Comparison of ENCODE assay signal across 6 cellular contexts in genomic region chr19:10643968-10644290, GRCh38. TPM values are rescaled to one million over a fixed set of nuclear protein-coding genes. Genes with fewer than 3 reads are reported as not detected.
DNase-seq lines count a peak whose midpoint lies in the region; ATAC-seq and TF ChIP-seq lines count a peak whose summit lies in the region.

No MANE protein-coding gene starts in this region.

- H3K4me1 ChIP-seq in CD8-positive, alpha-beta T cell (ENCODE audit: insufficient read depth, low read length): peaks cover 39% of the 10 kb centered on the region

- H3K27ac Mint-ChIP-seq in CD8-positive, alpha-beta T cell: peak overlapping the region; percentile 92
- peak overlapping the region; percentile 89 for H3K27ac Mint-ChIP-seq in activated CD8-positive, alpha-beta T cell treated with anti-CD3 and anti-CD28 coated beads, Interleukin-2, amount 10 ng/mL, durations not matched to agents 7 days and 5 days
- H3K27ac Mint-ChIP-seq in naive B cell (peak overlapping the region in 4 of 6 donors; percentile 60 to 90 (median 76)), CD14-positive monocyte (no peak overlapping the region)

- H3K9me3 Mint-ChIP-seq in CD8-positive, alpha-beta T cell: no peaks in the 10 kb centered on the region
- no peaks in the 10 kb centered on the region for H3K9me3 Mint-ChIP-seq in activated CD8-positive, alpha-beta T cell treated with anti-CD3 and anti-CD28 coated beads, Interleukin-2, amount 10 ng/mL, durations not matched to agents 7 days and 5 days (ENCODE audit: insufficient read depth)
- H3K9me3 Mint-ChIP-seq in naive B cell (no peaks in the 10 kb centered on the region), CD14-positive monocyte (peaks cover 0 to 5% (median 0%) of the 10 kb centered on the region in 7 donors)

- DNase-seq in CD8-positive, alpha-beta T cell: no peak
- DNase-seq in activated CD8-positive, alpha-beta T cell treated with anti-CD3 and anti-CD28 coated beads, Interleukin-2, amount 10 ng/mL, durations not matched to agents 7 days and 5 days: no peak
- DNase-seq in naive B cell: no peak
- no peak for DNase-seq in CD14-positive monocyte (ENCODE audit: low spot score)
- no peak for DNase-seq in islet precursor cell
- DNase-seq in activated T-cell treated with anti-CD3 and anti-CD28 coated beads for 4 hours: no peak

- H3K36me3 ChIP-seq in CD8-positive, alpha-beta T cell (ENCODE audit: insufficient read depth, low read length): peaks cover 19% of the 10 kb centered on the region

- H3K4me3 Mint-ChIP-seq in CD8-positive, alpha-beta T cell: peak overlapping the region; percentile 22
- no peak overlapping the region for H3K4me3 Mint-ChIP-seq in activated CD8-positive, alpha-beta T cell treated with anti-CD3 and anti-CD28 coated beads, Interleukin-2, amount 10 ng/mL, durations not matched to agents 7 days and 5 days
- H3K4me3 Mint-ChIP-seq in naive B cell: peak overlapping the region in 1 of 8 donors; percentile 39
- no peak overlapping the region for H3K4me3 Mint-ChIP-seq in CD14-positive monocyte

- POLR2A ChIA-PET in CD8-positive, alpha-beta T cell (lab: Charles Lee): interaction anchor here (0.6 to 5.3 kb wide), 13 partner anchors 9 to 138 kb away, joined by 3 to 63 read pairs (median 4); partner anchors contain the start of gene QTRT1
- POLR2A ChIA-PET in activated CD8-positive, alpha-beta T cell treated with anti-CD3 and anti-CD28 coated beads, Interleukin-2, amount 10 ng/mL, durations not matched to agents 7 days and 5 days (lab: Charles Lee): interaction anchor here (0.6 to 2.8 kb wide), 11 partner anchors 9 to 78 kb away, joined by 3 to 25 read pairs (median 4); partner anchors contain the start of genes KRI1 and QTRT1

- no peaks in the 10 kb centered on the region for H3K9me3 ChIP-seq in CD8-positive, alpha-beta T cell (ENCODE audit: low read length)

- no peaks in the 10 kb centered on the region for H3K27me3 Mint-ChIP-seq in CD8-positive, alpha-beta T cell (ENCODE audit: low read depth)
- H3K27me3 Mint-ChIP-seq in activated CD8-positive, alpha-beta T cell treated with anti-CD3 and anti-CD28 coated beads, Interleukin-2, amount 10 ng/mL, durations not matched to agents 7 days and 5 days (ENCODE audit: low read depth): no peaks in the 10 kb centered on the region
- H3K27me3 Mint-ChIP-seq in naive B cell: no peaks in the 10 kb centered on the region
- H3K27me3 Mint-ChIP-seq in CD14-positive monocyte (ENCODE audit: low read depth in 3 of 3): peaks cover 16 to 25% (median 19%) of the 10 kb centered on the region in 3 donors

- H3K27me3 ChIP-seq in CD8-positive, alpha-beta T cell (ENCODE audit: insufficient read depth, low read length): no peaks in the 10 kb centered on the region

- peaks cover 49% of the 10 kb centered on the region for H3K36me3 Mint-ChIP-seq in CD8-positive, alpha-beta T cell
- H3K36me3 Mint-ChIP-seq in activated CD8-positive, alpha-beta T cell treated with anti-CD3 and anti-CD28 coated beads, Interleukin-2, amount 10 ng/mL, durations not matched to agents 7 days and 5 days (ENCODE audit: low read depth): peaks cover 36% of the 10 kb centered on the region
- H3K36me3 Mint-ChIP-seq in naive B cell: peaks cover 0 to 13% of the 10 kb centered on the region in 2 donors
- peaks cover 39 to 47% of the 10 kb centered on the region in 2 donors for H3K36me3 Mint-ChIP-seq in CD14-positive monocyte

- CTCF ChIA-PET in CD8-positive, alpha-beta T cell (lab: Charles Lee): interaction anchor here (0.7 to 17.8 kb wide), 34 partner anchors 9 to 243 kb away, joined by 3 to 611 read pairs (median 5); partner anchors contain the start of genes QTRT1 and SLC44A2
- CTCF ChIA-PET in activated CD8-positive, alpha-beta T cell treated with anti-CD3 and anti-CD28 coated beads, Interleukin-2, amount 10 ng/mL, durations not matched to agents 7 days and 5 days (lab: Charles Lee): interaction anchor here (0.6 to 13.9 kb wide), 32 partner anchors 9 to 239 kb away, joined by 3 to 421 read pairs (median 5); partner anchors contain the start of genes KRI1 and QTRT1

- H3K4me3 ChIP-seq in CD8-positive, alpha-beta T cell (ENCODE audit: low read depth, low read length): no peak overlapping the region

- peaks cover 46% of the 10 kb centered on the region for H3K4me1 Mint-ChIP-seq in CD8-positive, alpha-beta T cell (ENCODE audit: low read depth)
- H3K4me1 Mint-ChIP-seq in activated CD8-positive, alpha-beta T cell treated with anti-CD3 and anti-CD28 coated beads, Interleukin-2, amount 10 ng/mL, durations not matched to agents 7 days and 5 days (ENCODE audit: low read depth): peaks cover 41% of the 10 kb centered on the region
- H3K4me1 Mint-ChIP-seq in naive B cell (peaks cover 31 to 39% (median 33%) of the 10 kb centered on the region in 3 donors), CD14-positive monocyte (peaks cover 30% of the 10 kb centered on the region)

- TF ChIP-seq CTCF in CD8-positive, alpha-beta T cell (IDR thresholded peaks at IDR 0.05): no peak
- TF ChIP-seq CTCF in CD14-positive monocyte (IDR thresholded peaks at IDR 0.05): no peak

- H3K27ac ChIP-seq in CD8-positive, alpha-beta T cell (ENCODE audit: low read depth, low read length): no peak overlapping the region

- ATAC-seq in CD8-positive, alpha-beta T cell: no peak
- no peak for ATAC-seq in activated CD8-positive, alpha-beta T cell treated with anti-CD3 and anti-CD28 coated beads, Interleukin-2, amount 10 ng/mL, durations not matched to agents 7 days and 5 days
- ATAC-seq in naive B cell (ENCODE audit: low read depth in 2 of 2): no peak

- intact Hi-C loops in CD8-positive, alpha-beta T cell (cut with DNase I, micrococcal nuclease): loop anchor here (1.0 to 5.0 kb wide), 5 partner anchors 39 to 103 kb away; no protein-coding TSS in a partner anchor
- intact Hi-C loops in CD14-positive monocyte (cut with micrococcal nuclease): loop anchor here (1.0 kb wide), 1 partner anchor 63 kb away; no protein-coding TSS in a partner anchor

RNA-seq across cellular contexts. Expression of gene ILF3, which starts 10.2 kb away (rescaled TPM):
- 100 to 1,000 TPM; 604 to 613 TPM for total RNA-seq in CD8-positive, alpha-beta T cell
- total RNA-seq in activated CD8-positive, alpha-beta T cell treated with anti-CD3 and anti-CD28 coated beads, Interleukin-2, amount 10 ng/mL, durations not matched to agents 7 days and 5 days: 100 to 1,000 TPM; 407 to 408 TPM
- polyA plus RNA-seq in naive B cell (ENCODE audit: low read depth in 6 of 6) (10 to 100 TPM; 34.2 to 95.0 (median 71.6) TPM), CD14-positive monocyte (10 to 100 TPM; 34.4 to 48.1 TPM)

RNA-seq across cellular contexts. Expression of gene SLC44A2, which starts 18.6 kb away (rescaled TPM):
- total RNA-seq in CD8-positive, alpha-beta T cell: 100 to 1,000 TPM; 175 to 181 TPM
- total RNA-seq in activated CD8-positive, alpha-beta T cell treated with anti-CD3 and anti-CD28 coated beads, Interleukin-2, amount 10 ng/mL, durations not matched to agents 7 days and 5 days: 100 to 1,000 TPM; 112 to 121 TPM
- polyA plus RNA-seq in naive B cell (ENCODE audit: low read depth in 6 of 6) (100 to 1,000 TPM; 290 to 499 (median 313) TPM), CD14-positive monocyte (10 to 100 TPM; 43.5 to 95.9 TPM)

RNA-seq across cellular contexts. Expression of gene AP1M2, which starts 56.8 kb away (rescaled TPM):
- total RNA-seq in CD8-positive, alpha-beta T cell: not detected
- not detected for total RNA-seq in activated CD8-positive, alpha-beta T cell treated with anti-CD3 and anti-CD28 coated beads, Interleukin-2, amount 10 ng/mL, durations not matched to agents 7 days and 5 days
- polyA plus RNA-seq in naive B cell (ENCODE audit: low read depth in 6 of 6): under 1 TPM in 2 of 6 donors, not detected in 4; 0.66 to 0.94 TPM
- under 1 TPM in 1 of 2 donors, not detected in 1; 0.36 TPM for polyA plus RNA-seq in CD14-positive monocyte

RNA-seq across cellular contexts. Expression of gene QTRT1, which starts 57.3 kb away (rescaled TPM):
- 10 to 100 TPM; 47.3 to 52.1 TPM for total RNA-seq in CD8-positive, alpha-beta T cell
- total RNA-seq in activated CD8-positive, alpha-beta T cell treated with anti-CD3 and anti-CD28 coated beads, Interleukin-2, amount 10 ng/mL, durations not matched to agents 7 days and 5 days: 10 to 100 TPM; 36.5 to 36.6 TPM
- polyA plus RNA-seq in naive B cell (ENCODE audit: low read depth in 6 of 6): 10 to 100 TPM; 39.0 to 82.5 (median 46.2) TPM
- 10 to 100 TPM in 1 of 2 donors, 1 to 10 TPM in 1; 9.9 to 12.3 TPM for polyA plus RNA-seq in CD14-positive monocyte

Comparison
In these comparisons a context has a peak if more than half of its experiments do, and no peak if none do; other contexts are left out.
1. H3K27ac Mint-ChIP-seq: peak in CD8-positive, alpha-beta T cell (single experiment), activated CD8-positive, alpha-beta T cell treated with anti-CD3 and anti-CD28 coated beads, Interleukin-2, amount 10 ng/mL, durations not matched to agents 7 days and 5 days (single experiment) and naive B cell (4 of 6); none in CD14-positive monocyte (0 of 7).